ENCODE assay signal across 8 cellular contexts in the genomic region with DNA sequence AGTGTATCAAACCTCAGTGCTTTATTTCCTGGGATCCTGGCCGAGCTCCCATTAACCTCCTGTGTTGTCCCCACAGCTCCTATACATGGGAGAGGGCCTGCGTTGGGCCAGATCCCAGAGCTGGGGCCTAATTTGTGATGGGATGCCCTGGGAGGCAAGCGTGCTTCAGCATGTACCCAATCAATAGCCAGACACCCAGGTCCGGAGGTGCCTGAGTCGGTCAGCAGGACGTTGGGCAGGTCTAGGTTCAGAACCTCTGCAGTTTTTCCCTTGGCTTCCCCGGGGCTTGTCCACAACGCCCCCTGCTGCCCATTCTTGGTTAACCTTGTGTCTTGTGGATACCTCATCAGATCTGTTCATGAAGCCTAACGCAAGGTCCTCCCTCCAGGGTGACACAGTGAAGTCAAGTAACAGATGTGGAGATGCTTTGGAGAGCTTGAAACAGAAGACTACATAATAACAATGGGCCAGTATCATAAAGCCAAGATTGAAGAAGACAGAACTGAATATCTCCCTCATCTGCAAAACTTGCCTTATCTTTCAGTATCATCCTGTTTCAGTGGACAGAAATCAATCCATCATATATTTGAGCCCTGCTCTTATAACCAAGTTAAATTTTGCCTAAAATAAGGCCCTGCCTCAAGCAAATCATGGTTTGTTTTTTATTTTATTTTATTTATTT. TPM values are rescaled to one million over a fixed set of nuclear protein-coding genes. Genes with fewer than 3 reads are reported as not detected.
DNase-seq lines count a peak whose midpoint lies in the region; TF ChIP-seq lines count a peak whose summit lies in the region.
"Not testable (repeated sequence)": the region's sequence is repeated elsewhere in the genome, so short reads cannot be mapped to it uniquely, and the experiment has no call there.

No MANE protein-coding gene starts in this region.

- not testable (repeated sequence) for H3K4me3 ChIP-seq in fibroblast of pulmonary artery (replicated peaks; ENCODE audit: low read depth, low read length)

- H3K4me1 Mint-ChIP-seq in H9 (peaks cover 53 to 56% of the 10 kb centered on the region in 2 experiments), nephron progenitor cell (peaks cover 30% of the 10 kb centered on the region)
- H3K4me1 Mint-ChIP-seq in activated T-helper 2 cell treated with anti-CD3 and anti-CD28 coated beads, Interferon-gamma antibody, Interleukin-2, Interleukin-4, amounts not matched to agents 10 μg/mL and 5 μg/mL and 100 μg/mL, durations not matched to agents 14 hours and 24 hours and 36 hours (ENCODE audit: low read depth), result peaks cover 19% of the 10 kb centered on the region

- H3K23ac ChIP-seq in H9 (ENCODE audit: insufficient read length, low read depth, low read length), result not testable (repeated sequence)

- not testable (repeated sequence) for H4K20me1 ChIP-seq in H9 (ENCODE audit: control insufficient read depth, insufficient read depth, insufficient read length)

- peaks cover 27% of the 10 kb centered on the region for H3K4me1 ChIP-seq in H9 (ENCODE audit: insufficient read depth, low read length)

- peak; percentile 87 for TF ChIP-seq CTCF in H9 (conservative IDR thresholded peaks at IDR 0.05)
- TF ChIP-seq CTCF in fibroblast of pulmonary artery (IDR thresholded peaks at IDR 0.05; ENCODE audit: low read length, missing control alignments), result peak; percentile 77
- peak; percentile 67 for TF ChIP-seq CTCF in nephron progenitor cell (IDR thresholded peaks at IDR 0.05)

- not testable (repeated sequence) for H3T11ph ChIP-seq in H9 (ENCODE audit: low read length)

- H3K14ac ChIP-seq in H9 (ENCODE audit: insufficient read depth, low read length), result not testable (repeated sequence)

- not testable (repeated sequence) for H3K23me2 ChIP-seq in H9 (ENCODE audit: insufficient read length, low read depth, low read length, poor library complexity, severe bottlenecking)

- H4K8ac ChIP-seq in H9 (replicated peaks; ENCODE audit: insufficient read length, low read depth, low read length), result not testable (repeated sequence)

- peaks cover 20% of the 10 kb centered on the region for H3K27me3 Mint-ChIP-seq in H9 (ENCODE audit: low read depth)
- H3K27me3 Mint-ChIP-seq in activated T-helper 2 cell treated with anti-CD3 and anti-CD28 coated beads, Interferon-gamma antibody, Interleukin-2, Interleukin-4, amounts not matched to agents 10 μg/mL and 5 μg/mL and 100 μg/mL, durations not matched to agents 14 hours and 24 hours and 36 hours (ENCODE audit: low read depth); nephron progenitor cell (ENCODE audit: low read depth, poor library complexity): not testable (repeated sequence)

- not testable (repeated sequence) for H3K4ac ChIP-seq in H9 (ENCODE audit: low read depth, low read length)

- H3K56ac ChIP-seq in H9 (ENCODE audit: insufficient read length, low read depth, low read length), result not testable (repeated sequence)

- not testable (repeated sequence) for H3K27ac ChIP-seq in H9 (ENCODE audit: insufficient read length, low read depth, low read length)

- in situ Hi-C loops in SK-MEL-5 (cut with HindIII; ENCODE audit: low pct_unique_long_range_greater_than_20kb, low sequenced_read_pairs), result not testable (repeated sequence)

- not testable (repeated sequence) for H3K9ac ChIP-seq in H9 (ENCODE audit: extremely low read depth, insufficient read length, low read length)

- H3K36me3 Mint-ChIP-seq in H9 (ENCODE audit: insufficient read depth in 1 of 3, low read depth in 3 of 3); activated T-helper 2 cell treated with anti-CD3 and anti-CD28 coated beads, Interferon-gamma antibody, Interleukin-2, Interleukin-4, amounts not matched to agents 10 μg/mL and 5 μg/mL and 100 μg/mL, durations not matched to agents 14 hours and 24 hours and 36 hours (ENCODE audit: low read depth); nephron progenitor cell (ENCODE audit: low read depth): not testable (repeated sequence)

- H3K9me3 Mint-ChIP-seq in H9; activated T-helper 2 cell treated with anti-CD3 and anti-CD28 coated beads, Interferon-gamma antibody, Interleukin-2, Interleukin-4, amounts not matched to agents 10 μg/mL and 5 μg/mL and 100 μg/mL, durations not matched to agents 14 hours and 24 hours and 36 hours; nephron progenitor cell: not testable (repeated sequence)

- DNase-seq in Daoy (ENCODE audit: low read depth) (peak; percentile 78), H9 (peak; percentile 91), NCI-H1048 (lab: John Stamatoyannopoulos, UW) (peak; percentile 30), SK-MEL-5 (ENCODE audit: low read depth, low spot score) (peak; percentile 91), fibroblast of pulmonary artery (ENCODE audit: low read depth) (peak; percentile 90), nephron progenitor cell (peak; percentile 83)
- peak; percentile 79 for DNase-seq in activated T-helper 2 cell treated with anti-CD3 and anti-CD28 coated beads, Interferon-gamma antibody, Interleukin-2, Interleukin-4, amounts not matched to agents 10 μg/mL and 5 μg/mL and 100 μg/mL, durations not matched to agents 14 hours and 24 hours and 36 hours (ENCODE audit: low spot score)
- DNase-seq in stimulated activated naive CD4-positive, alpha-beta T cell treated with Interleukin-2 at 50 U/mL for 16 hours (lab: John Stamatoyannopoulos, UW), result peak; percentile 83

- not testable (repeated sequence) for H4K5ac ChIP-seq in H9 (ENCODE audit: insufficient read length, low read depth, low read length)

- H3K27ac Mint-ChIP-seq in H9, result peak overlapping the region in 1 of 3 experiments; percentile 27; a peak in 1 of 7 replicates
- H3K27ac Mint-ChIP-seq in activated T-helper 2 cell treated with anti-CD3 and anti-CD28 coated beads, Interferon-gamma antibody, Interleukin-2, Interleukin-4, amounts not matched to agents 10 μg/mL and 5 μg/mL and 100 μg/mL, durations not matched to agents 14 hours and 24 hours and 36 hours; nephron progenitor cell: not testable (repeated sequence)

- H3K18ac ChIP-seq in H9 (ENCODE audit: insufficient read length, low read depth, low read length), result not testable (repeated sequence)

- not testable (repeated sequence) for H4K91ac ChIP-seq in H9 (ENCODE audit: insufficient read length, low read depth, low read length)

- WGBS in H9 (ENCODE audit: extremely low coverage, insufficient read length, low lambda C conversion rate), result no CpG with 5 or more reads among the region's 9 CpGs

- H3K4me3 Mint-ChIP-seq in H9; activated T-helper 2 cell treated with anti-CD3 and anti-CD28 coated beads, Interferon-gamma antibody, Interleukin-2, Interleukin-4, amounts not matched to agents 10 μg/mL and 5 μg/mL and 100 μg/mL, durations not matched to agents 14 hours and 24 hours and 36 hours (ENCODE audit: low read depth); nephron progenitor cell: not testable (repeated sequence)

- H3K27me3 ChIP-seq in H9 (ENCODE audit: insufficient read depth, low read length), result not testable (repeated sequence)

- not testable (repeated sequence) for H2BK5ac ChIP-seq in H9 (ENCODE audit: insufficient read length, low read length)

- H3K9me3 ChIP-seq in H9 (ENCODE audit: control insufficient read depth, low read depth, low read length), result not testable (repeated sequence)

- H2AFZ ChIP-seq in H9 (ENCODE audit: low read length), result not testable (repeated sequence)

- H3K4me2 ChIP-seq in H9 (ENCODE audit: insufficient read depth, insufficient read length, low read length), result not testable (repeated sequence)

- intact Hi-C loops in activated T-helper 2 cell treated with anti-CD3 and anti-CD28 coated beads, Interferon-gamma antibody, Interleukin-2, Interleukin-4, amounts not matched to agents 10 μg/mL and 5 μg/mL and 100 μg/mL, durations not matched to agents 14 hours and 24 hours and 36 hours (cut with micrococcal nuclease), result loop anchor here (5.0 kb wide), 3 partner anchors 67 to 337 kb away; no protein-coding TSS in a partner anchor

- not testable (repeated sequence) for H2AK5ac ChIP-seq in H9 (ENCODE audit: insufficient read length, low read length)

- not testable (repeated sequence) for H2BK15ac ChIP-seq in H9 (ENCODE audit: low read depth, low read length)

- H3K79me1 ChIP-seq in H9 (ENCODE audit: insufficient read depth, low read depth, low read length, poor library complexity, severe bottlenecking), result not testable (repeated sequence)

- not testable (repeated sequence) for H3K79me2 ChIP-seq in H9 (ENCODE audit: insufficient read depth, low read length)

- not testable (repeated sequence) for H2BK20ac ChIP-seq in H9 (ENCODE audit: low read depth, low read length, poor library complexity, severe bottlenecking)

- H2BK120ac ChIP-seq in H9 (ENCODE audit: low read depth, low read length, poor library complexity, severe bottlenecking), result not testable (repeated sequence)

- H2BK12ac ChIP-seq in H9 (ENCODE audit: insufficient read length, low read depth, low read length), result not testable (repeated sequence)

RNA-seq across cellular contexts. Expression of gene ANXA4, which starts 27.3 kb away (rescaled TPM):
- total RNA-seq in Daoy (2014; rRNA removed; shearing (Covaris generic)), result 3.7 and 7.0 TPM in 2 replicates
- total RNA-seq in H9 (2021), result 14.3 and 14.4 TPM in 2 replicates
- 24.6 and 26.1 TPM in 2 replicates for total RNA-seq in SK-MEL-5 (2014; rRNA removed; shearing (Covaris generic))
- 48.1 and 59.2 TPM in 2 replicates for polyA plus RNA-seq in SK-MEL-5 (2015; cell fraction: cytosol; rRNA removed)
- 63.7 and 67.6 TPM in 2 replicates for polyA plus RNA-seq in SK-MEL-5 (2015; cell fraction: nucleus; rRNA removed)
- total RNA-seq in activated T-helper 2 cell treated with anti-CD3 and anti-CD28 coated beads, Interferon-gamma antibody, Interleukin-2, Interleukin-4, amounts not matched to agents 10 μg/mL and 5 μg/mL and 100 μg/mL, durations not matched to agents 14 hours and 24 hours and 36 hours, result 45.6 and 52.9 TPM in 2 replicates

Comparison
In these comparisons a context has a peak if more than half of its experiments do, and no peak if none do; other contexts are left out.
1. DNase-seq: peak in every context shown above with its lines; median percentile 91 in H9; 91 in SK-MEL-5; 90 in fibroblast of pulmonary artery; 83 in nephron progenitor cell; 83 in stimulated activated naive CD4-positive, alpha-beta T cell treated with Interleukin-2 at 50 U/mL for 16 hours; 79 in activated T-helper 2 cell treated with anti-CD3 and anti-CD28 coated beads, Interferon-gamma antibody, Interleukin-2, Interleukin-4, amounts not matched to agents 10 μg/mL and 5 μg/mL and 100 μg/mL, durations not matched to agents 14 hours and 24 hours and 36 hours; 78 in Daoy; 30 in NCI-H1048.